ENCODE assay signal across 8 cellular contexts in genomic region chr16:28863929-28864886, GRCh38. TPM values are rescaled to one million over a fixed set of nuclear protein-coding genes. Genes with fewer than 3 reads are reported as not detected.
DNase-seq lines count a peak whose midpoint lies in the region; ATAC-seq and TF ChIP-seq lines count a peak whose summit lies in the region.

No MANE protein-coding gene starts in this region.

- H3K4me3 ChIP-seq in SJSA1: peak overlapping the region; percentile 79

- H3K36me3 ChIP-seq in SJSA1: peaks cover 58% of the 10 kb centered on the region

- intact Hi-C loops in activated CD4-positive, alpha-beta T cell treated with anti-CD3 and anti-CD28 coated beads for 36 hours (cut with DNase I, micrococcal nuclease): loop anchor here (1.0 to 5.0 kb wide), 10 partner anchors 15 to 310 kb away; partner anchors contain the start of genes NFATC2IP (in 2 of the 2), RABEP2 (in 2 of the 2), TUFM (in 2 of the 2) and ATXN2L (in 1 of the 2)

- H3K4me1 ChIP-seq in SJSA1 (replicated peaks): peaks cover 35% of the 10 kb centered on the region

- peaks cover 21% of the 10 kb centered on the region for H3K4me1 Mint-ChIP-seq in activated CD4-positive, alpha-beta T cell treated with anti-CD3 and anti-CD28 coated beads for 36 hours
- peaks cover 8% of the 10 kb centered on the region for H3K4me1 Mint-ChIP-seq in endothelial cell (ENCODE audit: unreplicated experiment)
- H3K4me1 Mint-ChIP-seq in naive B cell: peaks cover 34 to 45% (median 38%) of the 10 kb centered on the region in 3 donors

- H3K4me3 Mint-ChIP-seq in activated CD4-positive, alpha-beta T cell treated with anti-CD3 and anti-CD28 coated beads for 36 hours: peak overlapping the region; percentile 96
- H3K4me3 Mint-ChIP-seq in endothelial cell (ENCODE audit: unreplicated experiment) (peak overlapping the region; percentile 97), naive B cell (peak overlapping the region; percentile 88 to 100 (median 98))

- peak overlapping the region; percentile 95 for H3K27ac ChIP-seq in SJSA1

- no peaks in the 10 kb centered on the region for H3K27me3 Mint-ChIP-seq in activated CD4-positive, alpha-beta T cell treated with anti-CD3 and anti-CD28 coated beads for 36 hours
- H3K27me3 Mint-ChIP-seq in endothelial cell (ENCODE audit: unreplicated experiment): peaks cover 4% of the 10 kb centered on the region
- no peaks in the 10 kb centered on the region for H3K27me3 Mint-ChIP-seq in naive B cell

- POLR2A ChIA-PET in activated CD4-positive, alpha-beta T cell treated with anti-CD3 and anti-CD28 coated beads for 36 hours (lab: Charles Lee): interaction anchor here (0.6 to 2.5 kb wide), 5 partner anchors 15 to 41 kb away, joined by 3 to 15 read pairs (median 4); partner anchors contain the start of genes ATXN2L and TUFM

- CTCF ChIA-PET in activated CD4-positive, alpha-beta T cell treated with anti-CD3 and anti-CD28 coated beads for 36 hours (lab: Charles Lee): interaction anchor here (0.6 to 3.7 kb wide), 6 partner anchors 9 to 137 kb away, joined by 3 to 27 read pairs (median 5); partner anchors contain the start of gene TUFM

- no peaks in the 10 kb centered on the region for H3K9me3 ChIP-seq in SJSA1 (replicated peaks)

- TF ChIP-seq CTCF in endothelial cell (IDR thresholded peaks at IDR 0.05; ENCODE audit: unreplicated experiment): no peak

- ATAC-seq in activated CD4-positive, alpha-beta T cell treated with anti-CD3 and anti-CD28 coated beads for 36 hours: no peak
- ATAC-seq in naive B cell (ENCODE audit: low read depth in 2 of 2) (no peak), HG03196 (IDR thresholded peaks at IDR 0.05; ENCODE audit: unreplicated experiment) (no peak), GM21360 (IDR thresholded peaks at IDR 0.05; ENCODE audit: unreplicated experiment) (no peak)

- H3K27me3 ChIP-seq in SJSA1 (replicated peaks): no peaks in the 10 kb centered on the region

- H3K27ac Mint-ChIP-seq in activated CD4-positive, alpha-beta T cell treated with anti-CD3 and anti-CD28 coated beads for 36 hours: peak overlapping the region; percentile 96
- H3K27ac Mint-ChIP-seq in endothelial cell (ENCODE audit: unreplicated experiment) (peak overlapping the region; percentile 32), naive B cell (peak overlapping the region; percentile 88 to 99 (median 95))

- DNase-seq in activated CD4-positive, alpha-beta T cell treated with anti-CD3 and anti-CD28 coated beads for 36 hours: peak; percentile 44
- no peak for DNase-seq in activated CD4-positive, alpha-beta T cell treated with anti-CD3 and anti-CD28 coated beads, Interleukin-2, amount 50 U/mL, for 4 hours
- DNase-seq in SJSA1 (ENCODE audit: low read depth in 1 of 2, low spot score in 2 of 2) (peak in 1 of 2 experiments; percentile 29), endothelial cell (ENCODE audit: low spot score) (peak; percentile 30), naive B cell (no peak), COLO668 (lab: John Stamatoyannopoulos, UW; ENCODE audit: unreplicated experiment) (no peak)

- H3K9me3 Mint-ChIP-seq in activated CD4-positive, alpha-beta T cell treated with anti-CD3 and anti-CD28 coated beads for 36 hours (ENCODE audit: low read depth): no peaks in the 10 kb centered on the region
- H3K9me3 Mint-ChIP-seq in endothelial cell (ENCODE audit: unreplicated experiment) (no peaks in the 10 kb centered on the region), naive B cell (no peaks in the 10 kb centered on the region)

- peaks cover 12% of the 10 kb centered on the region for H3K36me3 Mint-ChIP-seq in activated CD4-positive, alpha-beta T cell treated with anti-CD3 and anti-CD28 coated beads for 36 hours (ENCODE audit: low read depth)
- H3K36me3 Mint-ChIP-seq in endothelial cell (ENCODE audit: low read depth, unreplicated experiment) (peaks cover 5% of the 10 kb centered on the region), naive B cell (no peaks in the 10 kb centered on the region)

RNA-seq across cellular contexts. Expression of gene SH2B1, which starts 0.6 kb away (rescaled TPM):
- total RNA-seq in activated CD4-positive, alpha-beta T cell treated with anti-CD3 and anti-CD28 coated beads for 36 hours: 10 to 100 TPM; 34.8 to 49.4 TPM
- 22.7 and 26.2 TPM in 2 replicates for total RNA-seq in SJSA1 (2014; rRNA removed; shearing (Covaris generic))
- total RNA-seq in endothelial cell (ENCODE audit: unreplicated experiment): 46.9 TPM
- polyA plus RNA-seq in naive B cell (ENCODE audit: low read depth in 6 of 6): 1 to 10 TPM in 5 of 6 donors, under 1 TPM in 1; 1.00 to 4.7 (median 2.7) TPM

RNA-seq across cellular contexts. Expression of gene ATP2A1, which starts 14.1 kb away (rescaled TPM):
- 1 to 10 TPM; 2.8 to 3.4 TPM for total RNA-seq in activated CD4-positive, alpha-beta T cell treated with anti-CD3 and anti-CD28 coated beads for 36 hours
- total RNA-seq in SJSA1 (2014; rRNA removed; shearing (Covaris generic)): 0.53 TPM in 1 of 2 replicates, not detected in the other
- total RNA-seq in endothelial cell (ENCODE audit: unreplicated experiment): 1.9 TPM
- not detected for polyA plus RNA-seq in naive B cell (ENCODE audit: low read depth in 6 of 6)

RNA-seq across cellular contexts. Expression of gene TUFM, which starts 18.1 kb away (rescaled TPM):
- total RNA-seq in activated CD4-positive, alpha-beta T cell treated with anti-CD3 and anti-CD28 coated beads for 36 hours: 100 to 1,000 TPM; 224 to 241 TPM
- total RNA-seq in SJSA1 (2014; rRNA removed; shearing (Covaris generic)): 142 and 154 TPM in 2 replicates
- total RNA-seq in endothelial cell (ENCODE audit: unreplicated experiment): 173 TPM
- 100 to 1,000 TPM; 123 to 231 (median 129) TPM for polyA plus RNA-seq in naive B cell (ENCODE audit: low read depth in 6 of 6)

RNA-seq across cellular contexts. Expression of gene ATXN2L, which starts 41.4 kb away (rescaled TPM):
- total RNA-seq in activated CD4-positive, alpha-beta T cell treated with anti-CD3 and anti-CD28 coated beads for 36 hours: 100 to 1,000 TPM; 298 to 319 TPM
- 35.0 and 49.8 TPM in 2 replicates for total RNA-seq in SJSA1 (2014; rRNA removed; shearing (Covaris generic))
- total RNA-seq in endothelial cell (ENCODE audit: unreplicated experiment): 184 TPM
- polyA plus RNA-seq in naive B cell (ENCODE audit: low read depth in 6 of 6): 10 to 100 TPM in 5 of 6 donors, 1 to 10 TPM in 1; 3.6 to 38.2 (median 20.0) TPM

Comparison
In these comparisons a context has a peak if more than half of its experiments do, and no peak if none do; other contexts are left out.
1. DNase-seq: peak in activated CD4-positive, alpha-beta T cell treated with anti-CD3 and anti-CD28 coated beads for 36 hours (single experiment) and endothelial cell (single experiment); none in activated CD4-positive, alpha-beta T cell treated with anti-CD3 and anti-CD28 coated beads, Interleukin-2, amount 50 U/mL, for 4 hours (0 of 2), naive B cell (single experiment) and COLO668 (single experiment).
2. H3K27ac Mint-ChIP-seq: peak in every context shown above with its lines; median percentile 96 in activated CD4-positive, alpha-beta T cell treated with anti-CD3 and anti-CD28 coated beads for 36 hours; 95 in naive B cell; 32 in endothelial cell.
3. Peak in every context shown above with its lines, with median percentiles within 50 percentile points of each other: H3K4me3 Mint-ChIP-seq.